ENCODE assay signal across 8 cellular contexts in genomic region chr16:81625544-81626152, GRCh38.
DNase-seq lines count a peak whose midpoint lies in the region; ATAC-seq and TF ChIP-seq lines count a peak whose summit lies in the region.

No MANE protein-coding gene starts in this region.

- TF ChIP-seq CTCF in left lung (IDR thresholded peaks at IDR 0.05) (no peak), brain microvascular endothelial cell (IDR thresholded peaks at IDR 0.05; ENCODE audit: low read depth, low read length, missing control alignments) (no peak), spleen (IDR thresholded peaks at IDR 0.05 in 8 of 11, conservative IDR thresholded peaks at IDR 0.05 in 3 of 11) (no peak)

- H3K27me3 ChIP-seq in left lung (no peaks in the 10 kb centered on the region), brain microvascular endothelial cell (replicated peaks) (no peaks in the 10 kb centered on the region), spleen (replicated peaks in 1 of 7) (no peaks in the 10 kb centered on the region)

- H3K36me3 ChIP-seq in left lung (peaks cover 0 to 16% of the 10 kb centered on the region in 2 donors), brain microvascular endothelial cell (replicated peaks) (no peaks in the 10 kb centered on the region), spleen (peaks cover 0 to 59% (median 3%) of the 10 kb centered on the region in 6 donors)

- in situ Hi-C loops in brain microvascular endothelial cell (cut with HindIII; ENCODE audit: low pct_ligation_motif_present, low sequenced_read_pairs), result no loop called here

- intact Hi-C loops in left lung (cut with DNase I) (loop anchor here in 1 of 2 donors (10.0 kb wide), 1 partner anchor 99 kb away; no protein-coding TSS in a partner anchor), spleen (cut with DNase I; ENCODE audit: low total_unique reads) (no loop called here)

- peak; percentile 82 for DNase-seq in A172 (ENCODE audit: low spot score)
- peak in 39 of 56 donors; percentile 10 to 75 (median 46) for DNase-seq in amygdala (lab: John Stamatoyannopoulos, UW)
- peak; percentile 68 to 81 for DNase-seq in left lung
- no peak for DNase-seq in brain microvascular endothelial cell
- DNase-seq in DMS114 treated with DMSO at 0.1 percent for 48 hours (lab: John Stamatoyannopoulos, UW; ENCODE audit: unreplicated experiment), result no peak
- no peak for DNase-seq in stimulated activated CD8-positive, alpha-beta memory T cell treated with anti-CD3 and anti-CD28 coated beads, Interleukin-4, amount 100 ng/mL, for 48 hours
- no peak for DNase-seq in spleen

- peak overlapping the region in 1 of 2 donors; percentile 40 for H3K27ac ChIP-seq in left lung
- H3K27ac ChIP-seq in brain microvascular endothelial cell, result no peak overlapping the region
- H3K27ac ChIP-seq in spleen, result peak overlapping the region in 4 of 8 donors; percentile 26 to 63 (median 40)

- ATAC-seq in GM21423 (IDR thresholded peaks at IDR 0.05; ENCODE audit: unreplicated experiment) (peak; percentile 45), left lung (peak; percentile 83)

- 49 to 65% (median 60%) methylated on average over 6 to 9 of the region's 9 CpGs for WGBS in spleen, 5 donors

- H3K4me3 ChIP-seq in left lung (no peak overlapping the region), brain microvascular endothelial cell (ENCODE audit: low read depth, low read length) (no peak overlapping the region), spleen (no peak overlapping the region)

- H3K4me1 ChIP-seq in left lung (peaks cover 9 to 21% of the 10 kb centered on the region in 2 donors), spleen (peaks cover 8 to 41% (median 17%) of the 10 kb centered on the region in 6 donors)

- H3K9me3 ChIP-seq in left lung (no peaks in the 10 kb centered on the region), spleen (no peaks in the 10 kb centered on the region)

- no peak for TF ChIP-seq POLR2A in spleen (IDR thresholded peaks at IDR 0.05)

Comparison
In these comparisons a context has a peak if more than half of its experiments do, and no peak if none do; other contexts are left out.
1. DNase-seq: peak in A172 (single experiment), amygdala (39 of 56) and left lung (2 of 2); none in brain microvascular endothelial cell (single experiment), DMS114 treated with DMSO at 0.1 percent for 48 hours (single experiment), stimulated activated CD8-positive, alpha-beta memory T cell treated with anti-CD3 and anti-CD28 coated beads, Interleukin-4, amount 100 ng/mL, for 48 hours (single experiment) and spleen (single experiment).